Comparison of ENCODE assay signal across 13 cellular contexts in the genomic region with DNA sequence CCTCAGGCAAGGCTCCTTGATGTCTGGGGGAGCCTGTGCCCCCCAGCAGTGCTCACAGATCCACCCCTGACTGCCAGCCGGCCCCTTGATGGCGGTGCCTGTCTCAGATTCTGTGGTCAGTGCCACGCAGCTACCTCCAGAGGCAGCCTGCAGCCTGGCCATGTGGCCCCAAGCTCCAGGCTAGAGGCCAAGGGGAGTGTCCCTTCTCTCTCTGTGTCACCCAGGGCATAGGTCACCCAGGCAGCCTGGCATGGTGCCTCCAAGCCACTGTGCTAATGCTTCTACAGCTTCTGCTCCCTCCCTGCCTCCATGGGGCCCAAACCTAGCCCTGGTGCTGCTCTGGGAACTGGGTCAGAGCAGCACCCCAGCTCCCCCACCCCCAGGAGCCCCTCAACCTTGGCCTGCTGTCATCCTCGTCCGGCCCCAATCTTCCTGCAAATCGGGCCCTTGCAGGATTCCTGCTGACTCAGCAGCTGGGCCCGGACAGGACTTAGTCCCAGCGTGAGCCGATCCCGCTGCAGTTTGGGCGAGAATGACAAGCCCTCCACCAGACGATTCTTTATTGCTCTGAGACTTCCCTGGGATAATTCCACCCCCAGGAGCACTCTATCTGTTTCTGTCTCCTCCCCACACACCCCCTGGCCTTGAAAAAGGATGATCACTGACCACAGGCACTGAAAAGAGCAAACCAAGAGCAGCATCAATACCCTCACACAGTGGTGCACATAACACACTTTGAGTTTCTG. TPM values are rescaled to one million over a fixed set of nuclear protein-coding genes. Genes with fewer than 3 reads are reported as not detected.
A peak's percentile ranks its signal among the peaks of the same experiment; 100 is the strongest.
DNase-seq lines count a peak whose midpoint lies in the region; ATAC-seq and TF ChIP-seq lines count a peak whose summit lies in the region.
"Had no signal": no experiment of that assay in that cellular context is flagged by ENCODE, and none has a peak within 500 bp of the region (broad histone marks: within the 10 kb centered on the region; RNA-seq: fewer than 3 reads in every experiment).

No MANE protein-coding gene starts in this region.

- H3K36me3 ChIP-seq in fibroblast of lung (ENCODE audit: control insufficient read depth, insufficient read depth, low read length) (no peaks in the 10 kb centered on the region), mesodermal cell (ENCODE audit: control insufficient read depth, insufficient read depth, low read length) (no peaks in the 10 kb centered on the region)

- no peaks in the 10 kb centered on the region for H3K9me3 ChIP-seq in fibroblast of lung (ENCODE audit: control insufficient read depth, insufficient read depth, low read depth, low read length)
- no peaks in the 10 kb centered on the region for H3K9me3 ChIP-seq in mesodermal cell (ENCODE audit: control insufficient read depth, low read length)

- no peaks in the 10 kb centered on the region for H4K20me1 ChIP-seq in fibroblast of lung (ENCODE audit: control insufficient read depth, extremely low read depth, insufficient read depth, low read length)

- H3K4me2 ChIP-seq in fibroblast of lung (ENCODE audit: extremely low read depth, insufficient read depth, low read length): no peak overlapping the region

- H2AFZ ChIP-seq in fibroblast of lung (ENCODE audit: low read length): peak overlapping the region; percentile 20

- no peak for DNase-seq in activated naive CD8-positive, alpha-beta T cell treated with anti-CD3 and anti-CD28 coated beads for 36 hours
- DNase-seq in fibroblast of lung (ENCODE audit: low read depth in 2 of 2): peak in 1 of 2 donors; percentile 64
- DNase-seq in cortex of kidney (lab: John Stamatoyannopoulos, UW): no peak
- no peak for DNase-seq in D341Med (ENCODE audit: low spot score)
- DNase-seq: DMS53; NCI-H1105 treated with DMSO at 0.1 percent for 48 hours; stimulated activated naive CD4-positive, alpha-beta T cell treated with Interleukin-2 at 50 U/mL for 16 hours; T-helper 9 cell had no signal

- H3K27ac Mint-ChIP-seq in activated naive CD8-positive, alpha-beta T cell: no peak overlapping the region
- H3K27ac Mint-ChIP-seq in activated naive CD8-positive, alpha-beta T cell treated with anti-CD3 and anti-CD28 coated beads for 36 hours: no peak overlapping the region

- no peaks in the 10 kb centered on the region for H3K9me3 Mint-ChIP-seq in activated naive CD8-positive, alpha-beta T cell (ENCODE audit: low read depth)
- H3K9me3 Mint-ChIP-seq in activated naive CD8-positive, alpha-beta T cell treated with anti-CD3 and anti-CD28 coated beads for 36 hours: no peaks in the 10 kb centered on the region

- H3K27me3 ChIP-seq in fibroblast of lung (ENCODE audit: control insufficient read depth, insufficient read depth, low read length): no peaks in the 10 kb centered on the region

- H3K4me3 ChIP-seq in fibroblast of lung (replicated peaks in 1 of 4; ENCODE audit: control extremely low read depth in 1 of 4, insufficient read depth in 1 of 4, low read depth in 3 of 4, low read length in 4 of 4) (no peak overlapping the region), mesodermal cell (ENCODE audit: extremely low read depth, insufficient read depth, low read length, poor library complexity, severe bottlenecking) (no peak overlapping the region)

- no peak for ATAC-seq in GM21737 (IDR thresholded peaks at IDR 0.05; ENCODE audit: unreplicated experiment)
- no peak for ATAC-seq in HG02678 (IDR thresholded peaks at IDR 0.05; ENCODE audit: unreplicated experiment)

- no peaks in the 10 kb centered on the region for H3K27me3 Mint-ChIP-seq in activated naive CD8-positive, alpha-beta T cell
- H3K27me3 Mint-ChIP-seq in activated naive CD8-positive, alpha-beta T cell treated with anti-CD3 and anti-CD28 coated beads for 36 hours: no peaks in the 10 kb centered on the region

- no peak overlapping the region for H3K27ac ChIP-seq in fibroblast of lung (ENCODE audit: insufficient read depth, low read length)
- H3K27ac ChIP-seq in mesodermal cell (ENCODE audit: low read depth, low read length, severe bottlenecking): peak overlapping the region; percentile 57

- no peak for TF ChIP-seq CTCF in fibroblast of lung (conservative IDR thresholded peaks at IDR 0.05 in 1 of 2, IDR thresholded peaks at IDR 0.05 in 1 of 2; ENCODE audit: low read depth in 1 of 2, low read length in 2 of 2)

- H3K4me1 ChIP-seq in fibroblast of lung (ENCODE audit: control insufficient read depth, extremely low read depth, insufficient read depth, low read length) (no peaks in the 10 kb centered on the region), mesodermal cell (ENCODE audit: control insufficient read depth, insufficient read depth, low read length, poor library complexity, severe bottlenecking) (peaks cover 15% of the 10 kb centered on the region)

- peak overlapping the region; percentile 27 for H3K4me3 Mint-ChIP-seq in activated naive CD8-positive, alpha-beta T cell
- no peak overlapping the region for H3K4me3 Mint-ChIP-seq in activated naive CD8-positive, alpha-beta T cell treated with anti-CD3 and anti-CD28 coated beads for 36 hours

- no peaks in the 10 kb centered on the region for H3K79me2 ChIP-seq in fibroblast of lung (ENCODE audit: control insufficient read depth, insufficient read depth, low read length)

- WGBS in mesodermal cell (ENCODE audit: insufficient coverage in 2 of 2), 2 experiments: 84% methylated on average over 10 of the region's 12 CpGs

- no peak overlapping the region for H3K9ac ChIP-seq in fibroblast of lung (ENCODE audit: insufficient read depth, low read length)

- H3K4me1 Mint-ChIP-seq in activated naive CD8-positive, alpha-beta T cell (ENCODE audit: low read depth): peaks cover 14% of the 10 kb centered on the region
- peaks cover 5% of the 10 kb centered on the region for H3K4me1 Mint-ChIP-seq in activated naive CD8-positive, alpha-beta T cell treated with anti-CD3 and anti-CD28 coated beads for 36 hours

- H3K36me3 Mint-ChIP-seq in activated naive CD8-positive, alpha-beta T cell: no peaks in the 10 kb centered on the region
- no peaks in the 10 kb centered on the region for H3K36me3 Mint-ChIP-seq in activated naive CD8-positive, alpha-beta T cell treated with anti-CD3 and anti-CD28 coated beads for 36 hours

RNA-seq across cellular contexts. Expression of gene ARL11, which starts 2.7 kb away (rescaled TPM):
- 1 to 10 TPM in 1 of 2 experiments, under 1 TPM in 1; 0.97 to 1.1 TPM for total RNA-seq in activated naive CD8-positive, alpha-beta T cell treated with anti-CD3 and anti-CD28 coated beads for 36 hours
- under 0.01 TPM in 1 of 2 replicates, not detected in the other for total RNA-seq in fibroblast of lung
- not detected in 2 replicates for polyA plus RNA-seq in fibroblast of lung
- not detected in 2 replicates for polyA plus RNA-seq in fibroblast of lung (2012)
- not detected in 2 replicates for polyA minus RNA-seq in fibroblast of lung (ENCODE audit: low replicate concordance)
- polyA plus RNA-seq in mesodermal cell (2013, experiment 1 of 2): 0.11 TPM
- polyA plus RNA-seq in mesodermal cell (2013, experiment 2 of 2): 0.10 TPM
- total RNA-seq: A172 had no signal

RNA-seq across cellular contexts. Expression of gene RCBTB1, which starts 40.2 kb away (rescaled TPM):
- total RNA-seq in activated naive CD8-positive, alpha-beta T cell treated with anti-CD3 and anti-CD28 coated beads for 36 hours: 10 to 100 TPM; 13.2 to 14.6 TPM
- total RNA-seq in fibroblast of lung: 29.8 and 42.6 TPM in 2 replicates
- polyA plus RNA-seq in fibroblast of lung: 22.7 and 22.8 TPM in 2 replicates
- 14.8 and 15.2 TPM in 2 replicates for polyA plus RNA-seq in fibroblast of lung (2012)
- polyA minus RNA-seq in fibroblast of lung (ENCODE audit: low replicate concordance): 7.9 and 9.8 TPM in 2 replicates
- 22.3 TPM for polyA plus RNA-seq in mesodermal cell (2013, experiment 1 of 2)
- polyA plus RNA-seq in mesodermal cell (2013, experiment 2 of 2): 23.3 TPM
